8 cellular contexts compared by ENCODE assay signal in the genomic region with DNA sequence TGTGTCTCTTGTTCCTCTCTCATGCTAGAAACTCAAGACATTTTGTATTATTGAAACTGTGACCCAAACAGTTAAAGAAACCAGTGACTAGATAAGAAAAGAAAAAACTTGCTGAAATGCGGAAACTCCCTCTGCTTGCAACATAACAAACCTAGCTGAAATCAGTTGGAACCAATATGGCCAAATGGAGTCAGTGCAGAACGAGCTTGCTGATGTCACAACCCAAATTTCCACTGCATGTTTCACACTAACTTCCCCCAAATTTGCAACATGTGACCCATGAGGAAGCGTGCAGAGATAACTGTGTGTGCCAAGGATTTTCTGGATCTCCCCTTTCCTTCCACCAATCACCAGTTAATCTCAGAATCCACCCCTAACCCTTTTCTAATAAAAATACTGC.
DNase-seq lines count a peak whose midpoint lies in the region; ATAC-seq and TF ChIP-seq lines count a peak whose summit lies in the region.

No MANE protein-coding gene starts in this region.

- no peaks in the 10 kb centered on the region for H3F3A ChIP-seq in PC-9 (ENCODE audit: insufficient read depth, low read depth)

- H2AFZ ChIP-seq in PC-9 = no peak overlapping the region

- TF ChIP-seq POLR2A in right lobe of liver (IDR thresholded peaks at IDR 0.05) = no peak

- no peak for TF ChIP-seq CTCF in GM12865 (IDR thresholded peaks at IDR 0.05; ENCODE audit: insufficient read depth, low read depth, low read length, missing control alignments)
- no peak for TF ChIP-seq CTCF in right lobe of liver (IDR thresholded peaks at IDR 0.05)
- no peak for TF ChIP-seq CTCF in PC-9 (conservative IDR thresholded peaks at IDR 0.05)

- peak; percentile 46 for ATAC-seq in HG02588 (IDR thresholded peaks at IDR 0.05; ENCODE audit: unreplicated experiment)
- ATAC-seq in right lobe of liver = peak; percentile 47 to 79 (median 72)

- peak; percentile 42 for DNase-seq in GM12865 (ENCODE audit: low read depth)
- peak; percentile 99 for DNase-seq in SIG-M5 treated with dmso at 0.1 percent for 504 hours (lab: John Stamatoyannopoulos, UW; ENCODE audit: unreplicated experiment)
- DNase-seq in right lobe of liver = no peak
- no peak for DNase-seq in PC-9
- no peak for DNase-seq in NCI-H2196 treated with DMSO at 0.1 percent for 48 hours (lab: John Stamatoyannopoulos, UW; ENCODE audit: unreplicated experiment)
- no peak for DNase-seq in NCI-H2029 (lab: John Stamatoyannopoulos, UW)
- no peak for DNase-seq in NCI-H748 treated with DMSO at 0.1 percent for 48 hours (lab: John Stamatoyannopoulos, UW)

- no peaks in the 10 kb centered on the region for H3K9me2 ChIP-seq in PC-9 (ENCODE audit: insufficient read depth)

- no TSS peak for BruUV-seq in PC-9 (replicated peaks; lab: Mats Ljungman, UMichigan)

- 5% methylated on average over 3 of the region's 3 CpGs for WGBS in right lobe of liver (ENCODE audit: insufficient coverage, low coverage, low lambda C conversion rate, missing lambda C conversion rate)

- CTCF ChIA-PET in PC-9 (lab: Charles Lee) = no interaction called here

- H3K36me3 ChIP-seq in right lobe of liver = no peaks in the 10 kb centered on the region
- no peaks in the 10 kb centered on the region for H3K36me3 ChIP-seq in PC-9 (ENCODE audit: low read depth)

- H3K27ac ChIP-seq in right lobe of liver = peak overlapping the region in 1 of 3 donors; percentile 29
- no peak overlapping the region for H3K27ac ChIP-seq in PC-9

- no peaks in the 10 kb centered on the region for H3K79me2 ChIP-seq in PC-9 (ENCODE audit: low read depth)

- H3K4me3 ChIP-seq in GM12865 (ENCODE audit: low read depth, low read length) (no peak overlapping the region), right lobe of liver (no peak overlapping the region), PC-9 (no peak overlapping the region)

- H3K4me2 ChIP-seq in PC-9 = no peak overlapping the region

- no peaks in the 10 kb centered on the region for H3K4me1 ChIP-seq in right lobe of liver
- H3K4me1 ChIP-seq in PC-9 (replicated peaks; ENCODE audit: insufficient read depth) = no peaks in the 10 kb centered on the region

- intact Hi-C loops in right lobe of liver (cut with DNase I) = no loop called here
- intact Hi-C loops in PC-9 (cut with micrococcal nuclease; ENCODE audit: unreplicated experiment) = no loop called here

- H3K27me3 ChIP-seq in right lobe of liver (no peaks in the 10 kb centered on the region), PC-9 (ENCODE audit: insufficient read depth, low read depth) (no peaks in the 10 kb centered on the region)

- no peaks in the 10 kb centered on the region for H4K20me1 ChIP-seq in PC-9 (ENCODE audit: insufficient read depth)

- H3K9me3 ChIP-seq in right lobe of liver = no peaks in the 10 kb centered on the region
- 0 out of 2 replicates have a peak, but pooled peaks cover 5% of the 10 kb centered on the region for H3K9me3 ChIP-seq in PC-9 (ENCODE audit: insufficient read depth, low read depth)

- POLR2A ChIA-PET in PC-9 (lab: Charles Lee; ENCODE audit: unreplicated experiment) = no interaction called here

Comparison
In these comparisons a context has a peak if more than half of its experiments do, and no peak if none do; other contexts are left out.
1. DNase-seq: peak in GM12865 (single experiment) and SIG-M5 treated with dmso at 0.1 percent for 504 hours (single experiment); none in right lobe of liver (0 of 3), PC-9 (0 of 2), NCI-H2196 treated with DMSO at 0.1 percent for 48 hours (single experiment), NCI-H2029 (single experiment) and NCI-H748 treated with DMSO at 0.1 percent for 48 hours (single experiment).